Comparison of ENCODE assay signal across 8 cellular contexts in genomic region chr4:147731611-147732515, GRCh38. TPM values are rescaled to one million over a fixed set of nuclear protein-coding genes. Genes with fewer than 3 reads are reported as not detected.
DNase-seq lines count a peak whose midpoint lies in the region; ATAC-seq and TF ChIP-seq lines count a peak whose summit lies in the region.

A gene with protein sequence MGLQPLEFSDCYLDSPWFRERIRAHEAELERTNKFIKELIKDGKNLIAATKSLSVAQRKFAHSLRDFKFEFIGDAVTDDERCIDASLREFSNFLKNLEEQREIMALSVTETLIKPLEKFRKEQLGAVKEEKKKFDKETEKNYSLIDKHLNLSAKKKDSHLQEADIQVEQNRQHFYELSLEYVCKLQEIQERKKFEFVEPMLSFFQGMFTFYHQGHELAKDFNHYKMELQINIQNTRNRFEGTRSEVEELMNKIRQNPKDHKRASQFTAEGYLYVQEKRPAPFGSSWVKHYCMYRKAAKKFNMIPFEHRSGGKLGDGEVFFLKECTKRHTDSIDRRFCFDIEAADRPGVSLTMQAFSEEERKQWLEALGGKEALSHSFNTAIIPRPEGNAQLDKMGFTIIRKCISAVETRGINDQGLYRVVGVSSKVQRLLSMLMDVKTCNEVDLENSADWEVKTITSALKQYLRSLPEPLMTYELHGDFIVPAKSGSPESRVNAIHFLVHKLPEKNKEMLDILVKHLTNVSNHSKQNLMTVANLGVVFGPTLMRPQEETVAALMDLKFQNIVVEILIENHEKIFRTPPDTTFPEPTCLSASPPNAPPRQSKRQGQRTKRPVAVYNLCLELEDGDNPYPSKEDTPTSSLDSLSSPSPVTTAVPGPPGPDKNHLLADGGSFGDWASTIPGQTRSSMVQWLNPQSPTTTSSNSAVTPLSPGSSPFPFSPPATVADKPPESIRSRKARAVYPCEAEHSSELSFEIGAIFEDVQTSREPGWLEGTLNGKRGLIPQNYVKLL (plus strand): TSS chr4:147732088. CDS start chr4:147732302, 214 bp downstream.

- H3K9me3 ChIP-seq in RWPE2 (ENCODE audit: severe bottlenecking), result no peaks in the 10 kb centered on the region

- ATAC-seq in GM19043 (IDR thresholded peaks at IDR 0.05; ENCODE audit: low read depth, unreplicated experiment) (peak; percentile 48), HG03342 (IDR thresholded peaks at IDR 0.05; ENCODE audit: unreplicated experiment) (peak; percentile 53), RWPE2 (ENCODE audit: low read depth) (peak; percentile 51), omental fat pad (ENCODE audit: low FRiP score) (peak; percentile 87)

- POLR2A ChIA-PET in BJ (lab: Charles Lee), result interaction anchor here (0.6 to 0.7 kb wide), 3 partner anchors 8 to 116 kb away, joined by 3 to 5 read pairs (median 5); no protein-coding TSS in a partner anchor

- H3K36me3 ChIP-seq in BJ (ENCODE audit: control insufficient read depth, insufficient read depth, low read length), result no peaks in the 10 kb centered on the region
- H3K36me3 ChIP-seq in RWPE2 (ENCODE audit: low read depth), result no peaks in the 10 kb centered on the region

- DNase-seq in BJ (ENCODE audit: low read depth), result no peak
- peak; percentile 77 for DNase-seq in RWPE2 (ENCODE audit: low spot score)
- DNase-seq in activated naive CD4-positive, alpha-beta T cell (lab: John Stamatoyannopoulos, UW), result peak; percentile 22 to 47 (median 32)
- peak; percentile 51 for DNase-seq in foreskin melanocyte
- peak; percentile 50 for DNase-seq in omental fat pad (ENCODE audit: low spot score)

- TF ChIP-seq CTCF in BJ (IDR thresholded peaks at IDR 0.05; ENCODE audit: insufficient read depth, low read depth, low read length) (no peak), RWPE2 (IDR thresholded peaks at IDR 0.05; ENCODE audit: poor library complexity, severe bottlenecking) (no peak), omental fat pad (IDR thresholded peaks at IDR 0.05) (no peak)

- H3K27me3 ChIP-seq in BJ (ENCODE audit: control insufficient read depth, insufficient read depth, low read length) (no peaks in the 10 kb centered on the region), RWPE2 (ENCODE audit: insufficient read depth, poor library complexity, severe bottlenecking) (no peaks in the 10 kb centered on the region)

- peak within 1 kb of the TSS; percentile 83 for H3K27ac ChIP-seq in RWPE2 (ENCODE audit: poor library complexity, severe bottlenecking)
- H3K27ac ChIP-seq in temporal lobe (ENCODE audit: low read depth, low read length), result peak within 1 kb of the TSS; percentile 22

- CTCF ChIA-PET in BJ (lab: Yijun Ruan, JAX), result interaction anchor here (0.6 to 4.4 kb wide), 6 partner anchors 13 to 146 kb away, joined by 3 to 38 read pairs (median 3); no protein-coding TSS in a partner anchor

- H3K4me3 ChIP-seq in BJ (ENCODE audit: low read depth, low read length) (peak within 1 kb of the TSS; percentile 62), RWPE2 (ENCODE audit: severe bottlenecking) (peak within 1 kb of the TSS; percentile 53)

- H3K4me1 ChIP-seq in RWPE2 (ENCODE audit: insufficient read depth, poor library complexity, severe bottlenecking), result peaks cover 46% of the 10 kb centered on the region

RNA-seq across cellular contexts. Expression of the gene that starts here (rescaled TPM):
- polyA plus RNA-seq in BJ (2011; rRNA removed), result 17.6 and 20.2 TPM in 2 replicates
- polyA minus RNA-seq in BJ (2011; rRNA and poly(A)+ RNA removed), result 17.4 and 18.3 TPM in 2 replicates
- total RNA-seq in omental fat pad, result 10 to 100 TPM; 48.7 to 96.2 (median 57.0) TPM
- 1.2 TPM for total RNA-seq in temporal lobe

Comparison
In these comparisons a context has a peak if more than half of its experiments do, and no peak if none do; other contexts are left out.
1. RNA of the gene that starts here (total RNA-seq): 48.7 to 96.2 TPM in omental fat pad; 1.2 TPM in temporal lobe (single experiment); every median in the first group is over 10 times any median in the second.
2. Peak in every context shown above with its lines, with median percentiles within 50 percentile points of each other: ATAC-seq.